1 cellular context compared by ENCODE assay signal in genomic region chr1:228398741-228399461, GRCh38.
A peak's percentile ranks its signal among the peaks of the same experiment; 100 is the strongest.
TF ChIP-seq lines count a peak whose summit lies in the region.

No MANE protein-coding gene starts in this region.

TF ChIP-seq in HepG2, 621 proteins besides CTCF, POLR2A, EP300 and RAD21 (continued from another document):
- TF ChIP-seq AGO2 (optimal IDR thresholded peaks at IDR 0.05; ENCODE audit: low read depth, low read length) (peak; percentile 70), MNT (IDR thresholded peaks at IDR 0.05) (0 out of 2 replicates have a peak, but pooled peaks have one; percentile 19), ZBTB4 (CRISPR knock-in tag; IDR thresholded peaks at IDR 0.05; ENCODE audit: borderline replicate concordance) (no peak)
TF ChIP-seq in HepG2: peak in this region for 3.
